ENCODE assay signal across 8 cellular contexts in genomic region chr16:29926675-29927522, GRCh38. TPM values are rescaled to one million over a fixed set of nuclear protein-coding genes. Genes with fewer than 3 reads are reported as not detected.
DNase-seq lines count a peak whose midpoint lies in the region; ATAC-seq and TF ChIP-seq lines count a peak whose summit lies in the region.

No MANE protein-coding gene starts in this region.

- ATAC-seq in body of pancreas = peak; percentile 39
- ATAC-seq in GM21360 (IDR thresholded peaks at IDR 0.05; ENCODE audit: unreplicated experiment) = no peak
- ATAC-seq in HG03520 (IDR thresholded peaks at IDR 0.05; ENCODE audit: unreplicated experiment) = no peak

- H3K36me3 ChIP-seq in body of pancreas (replicated peaks in 1 of 2; ENCODE audit: insufficient read depth in 1 of 2, low read depth in 2 of 2) (no peaks in the 10 kb centered on the region), smooth muscle cell (ENCODE audit: low read depth) (no peaks in the 10 kb centered on the region)

- peak overlapping the region; percentile 94 for H3K27ac Mint-ChIP-seq in activated CD4-positive, alpha-beta T cell treated with anti-CD3 and anti-CD28 coated beads, Interleukin-2, amount 10 ng/mL, durations not matched to agents 7 days and 5 days

- CTCF ChIA-PET in activated CD4-positive, alpha-beta T cell treated with anti-CD3 and anti-CD28 coated beads, Interleukin-2, amount 10 ng/mL, durations not matched to agents 7 days and 5 days (lab: Charles Lee) = interaction anchor here (0.7 to 1.6 kb wide), 8 partner anchors 9 to 226 kb away, joined by 3 to 8 read pairs (median 3); partner anchors contain the start of genes ASPHD1, SEZ6L2 and TMEM219

- peaks cover 23% of the 10 kb centered on the region for H3K4me1 ChIP-seq in body of pancreas
- peaks cover 7% of the 10 kb centered on the region for H3K4me1 ChIP-seq in smooth muscle cell (ENCODE audit: low read depth)

- no peaks in the 10 kb centered on the region for H3F3A ChIP-seq in smooth muscle cell (ENCODE audit: low read depth)

- no peaks in the 10 kb centered on the region for H3K9me3 Mint-ChIP-seq in activated CD4-positive, alpha-beta T cell treated with anti-CD3 and anti-CD28 coated beads, Interleukin-2, amount 10 ng/mL, durations not matched to agents 7 days and 5 days

- POLR2A ChIA-PET in activated CD4-positive, alpha-beta T cell treated with anti-CD3 and anti-CD28 coated beads, Interleukin-2, amount 10 ng/mL, durations not matched to agents 7 days and 5 days (lab: Charles Lee) = interaction anchor here (1.3 kb wide), 1 partner anchor 35 kb away, joined by 3 read pairs; the partner anchor contains the start of gene TMEM219

- peak overlapping the region; percentile 90 for H2AFZ ChIP-seq in smooth muscle cell (ENCODE audit: low read depth)

- 18% methylated on average over 23 of the region's 23 CpGs for WGBS in body of pancreas, 2 donors
- WGBS in smooth muscle cell (ENCODE audit: low lambda C conversion rate) = 44% methylated on average over 23 of the region's 23 CpGs

- H3K4me3 ChIP-seq in body of pancreas (peak overlapping the region; percentile 91 to 98), smooth muscle cell (peak overlapping the region; percentile 90)

- H3K9me3 ChIP-seq in body of pancreas (no peaks in the 10 kb centered on the region), smooth muscle cell (replicated peaks; ENCODE audit: low read depth) (no peaks in the 10 kb centered on the region)

- no peak for DNase-seq in activated CD4-positive, alpha-beta T cell treated with anti-CD3 and anti-CD28 coated beads, Interleukin-2, amount 10 ng/mL, durations not matched to agents 7 days and 5 days
- no peak for DNase-seq in activated CD4-positive, alpha-beta T cell treated with anti-CD3 and anti-CD28 coated beads, Interleukin-2, amount 50 U/mL, for 1 hour
- DNase-seq in NCI-H1092 treated with DMSO at 0.1 percent for 48 hours (lab: John Stamatoyannopoulos, UW) (peak; percentile 62), body of pancreas (peak; percentile 39 to 63 (median 58)), islet precursor cell (peak; percentile 59), smooth muscle cell (lab: John Stamatoyannopoulos, UW; ENCODE audit: unreplicated experiment) (no peak)

- H3K9ac ChIP-seq in smooth muscle cell (ENCODE audit: low read depth) = peak overlapping the region; percentile 75

- H3K4me1 Mint-ChIP-seq in activated CD4-positive, alpha-beta T cell treated with anti-CD3 and anti-CD28 coated beads, Interleukin-2, amount 10 ng/mL, durations not matched to agents 7 days and 5 days = peaks cover 36% of the 10 kb centered on the region

- no peaks in the 10 kb centered on the region for H3K27me3 Mint-ChIP-seq in activated CD4-positive, alpha-beta T cell treated with anti-CD3 and anti-CD28 coated beads, Interleukin-2, amount 10 ng/mL, durations not matched to agents 7 days and 5 days

- TF ChIP-seq CTCF in body of pancreas (IDR thresholded peaks at IDR 0.05) (no peak), smooth muscle cell (IDR thresholded peaks at IDR 0.05; ENCODE audit: borderline replicate concordance, insufficient read depth, poor library complexity, severe bottlenecking) (no peak)

- peak overlapping the region; percentile 70 to 94 (median 85) for H3K27ac ChIP-seq in body of pancreas
- H3K27ac ChIP-seq in smooth muscle cell (ENCODE audit: low read depth) = peak overlapping the region; percentile 54

- TF ChIP-seq POLR2A in body of pancreas (IDR thresholded peaks at IDR 0.05) = no peak

- peak overlapping the region; percentile 88 for H3K4me2 ChIP-seq in smooth muscle cell

- H3K27me3 ChIP-seq in body of pancreas = no peaks in the 10 kb centered on the region
- H3K27me3 ChIP-seq in smooth muscle cell (ENCODE audit: low read depth) = no peaks in the 10 kb centered on the region

- intact Hi-C loops in body of pancreas (cut with DNase I) = no loop called here

- H4K20me1 ChIP-seq in smooth muscle cell (ENCODE audit: low read depth) = peaks cover 5% of the 10 kb centered on the region

- peaks cover 29% of the 10 kb centered on the region for H3K79me2 ChIP-seq in smooth muscle cell (ENCODE audit: low read depth)

- H3K4me3 Mint-ChIP-seq in activated CD4-positive, alpha-beta T cell treated with anti-CD3 and anti-CD28 coated beads, Interleukin-2, amount 10 ng/mL, durations not matched to agents 7 days and 5 days = peak overlapping the region; percentile 89

- peaks cover 8% of the 10 kb centered on the region for H3K36me3 Mint-ChIP-seq in activated CD4-positive, alpha-beta T cell treated with anti-CD3 and anti-CD28 coated beads, Interleukin-2, amount 10 ng/mL, durations not matched to agents 7 days and 5 days (ENCODE audit: low read depth)

RNA-seq across cellular contexts. Expression of gene KCTD13, which starts 0.9 kb away (rescaled TPM):
- total RNA-seq in activated CD4-positive, alpha-beta T cell treated with anti-CD3 and anti-CD28 coated beads, Interleukin-2, amount 10 ng/mL, durations not matched to agents 7 days and 5 days = 10 to 100 TPM; 28.4 to 36.1 TPM
- total RNA-seq in body of pancreas (10 to 100 TPM; 14.3 to 49.1 TPM), smooth muscle cell (8.0 and 16.3 TPM in 2 replicates)
- 23.6 and 30.5 TPM in 2 replicates for polyA plus RNA-seq in smooth muscle cell

RNA-seq across cellular contexts. Expression of gene ASPHD1, which starts 26.6 kb away (rescaled TPM):
- not detected for total RNA-seq in activated CD4-positive, alpha-beta T cell treated with anti-CD3 and anti-CD28 coated beads, Interleukin-2, amount 10 ng/mL, durations not matched to agents 7 days and 5 days
- total RNA-seq in body of pancreas (1 to 10 TPM; 4.7 to 8.2 TPM), smooth muscle cell (4.1 and 7.1 TPM in 2 replicates)
- 26.1 and 28.8 TPM in 2 replicates for polyA plus RNA-seq in smooth muscle cell

RNA-seq across cellular contexts. Expression of gene SEZ6L2, which starts 27.5 kb away (rescaled TPM):
- total RNA-seq in activated CD4-positive, alpha-beta T cell treated with anti-CD3 and anti-CD28 coated beads, Interleukin-2, amount 10 ng/mL, durations not matched to agents 7 days and 5 days = not detected
- 10 to 100 TPM; 19.2 to 28.3 TPM for total RNA-seq in body of pancreas
- 23.8 and 178 TPM in 2 replicates for total RNA-seq in smooth muscle cell
- polyA plus RNA-seq in smooth muscle cell = 37.5 and 46.1 TPM in 2 replicates

RNA-seq across cellular contexts. Expression of gene TMEM219, which starts 35.0 kb away (rescaled TPM):
- 10 to 100 TPM; 57.8 to 60.5 TPM for total RNA-seq in activated CD4-positive, alpha-beta T cell treated with anti-CD3 and anti-CD28 coated beads, Interleukin-2, amount 10 ng/mL, durations not matched to agents 7 days and 5 days
- total RNA-seq in body of pancreas (10 to 100 TPM; 67.5 to 71.9 TPM), smooth muscle cell (99.2 and 107 TPM in 2 replicates)
- 176 and 186 TPM in 2 replicates for polyA plus RNA-seq in smooth muscle cell

RNA-seq across cellular contexts. Expression of gene TAOK2, which starts 46.8 kb away (rescaled TPM):
- 10 to 100 TPM; 47.7 to 48.8 TPM for total RNA-seq in activated CD4-positive, alpha-beta T cell treated with anti-CD3 and anti-CD28 coated beads, Interleukin-2, amount 10 ng/mL, durations not matched to agents 7 days and 5 days
- total RNA-seq in body of pancreas (10 to 100 TPM; 31.1 to 58.3 TPM), smooth muscle cell (26.2 and 26.8 TPM in 2 replicates)
- polyA plus RNA-seq in smooth muscle cell = 26.0 TPM in 2 replicates

Comparison
In these comparisons a context has a peak if more than half of its experiments do, and no peak if none do; other contexts are left out.
1. DNase-seq: peak in NCI-H1092 treated with DMSO at 0.1 percent for 48 hours (single experiment), body of pancreas (4 of 4) and islet precursor cell (single experiment); none in activated CD4-positive, alpha-beta T cell treated with anti-CD3 and anti-CD28 coated beads, Interleukin-2, amount 10 ng/mL, durations not matched to agents 7 days and 5 days (single experiment), activated CD4-positive, alpha-beta T cell treated with anti-CD3 and anti-CD28 coated beads, Interleukin-2, amount 50 U/mL, for 1 hour (single experiment) and smooth muscle cell (single experiment).
2. RNA of gene SEZ6L2, which starts 27.5 kb away (total RNA-seq): 23.8 to 178 TPM in smooth muscle cell and 19.2 to 28.3 TPM in body of pancreas; not detected in activated CD4-positive, alpha-beta T cell treated with anti-CD3 and anti-CD28 coated beads, Interleukin-2, amount 10 ng/mL, durations not matched to agents 7 days and 5 days; every median in the first group is over 10 times any median in the second.